22 cellular contexts compared by ENCODE assay signal in genomic region chr7:134639061-134639460, GRCh38. TPM values are rescaled to one million over a fixed set of nuclear protein-coding genes. Genes with fewer than 3 reads are reported as not detected.
DNase-seq lines count a peak whose midpoint lies in the region; ATAC-seq, FAIRE-seq and TF ChIP-seq lines count a peak whose summit lies in the region.
"Had no signal": no experiment of that assay in that cellular context is flagged by ENCODE, and none has a peak within 500 bp of the region (broad histone marks: within the 10 kb centered on the region; RNA-seq: fewer than 3 reads in every experiment).

No MANE protein-coding gene starts in this region.

- CTCF ChIA-PET in K562 (lab: Yijun Ruan, JAX; ENCODE audit: low intra/inter-chr PET ratio) = no interaction called here

- H2AFZ ChIP-seq in K562 (ENCODE audit: low read depth, low read length) = no peak overlapping the region

- BruUV-seq in K562 (replicated peaks; lab: Mats Ljungman, UMichigan) = no TSS peak

- TF ChIP-seq POLR2A in K562 (conservative IDR thresholded peaks at IDR 0.05) = no peak

- no peak for DNase-seq in K562 (ENCODE audit: extremely low read depth in 1 of 4, low spot score in 3 of 4)
- peak; percentile 44 for DNase-seq in kidney tubule cell (ENCODE audit: low spot score)
- peak; percentile 53 for DNase-seq in pons (ENCODE audit: low spot score)
- no peak for DNase-seq in DMS153 treated with DMSO at 0.1 percent for 48 hours (lab: John Stamatoyannopoulos, UW; ENCODE audit: unreplicated experiment)
- DNase-seq in NCI-H2029 (lab: John Stamatoyannopoulos, UW) = no peak
- no peak for DNase-seq in OCI-M2 (lab: John Stamatoyannopoulos, UW; ENCODE audit: unreplicated experiment)
- no peak for DNase-seq in UCSD-AML1 (lab: John Stamatoyannopoulos, UW; ENCODE audit: unreplicated experiment)
- DNase-seq: 8988T; ACHN; BE2C; C1 segment of cervical spinal cord; CD4-positive, alpha-beta memory T cell; CD4-positive, CD25-positive, alpha-beta regulatory T cell; CD8-positive, alpha-beta memory T cell; COR-L47; DMS 273 treated with DMSO at 0.1 percent for 48 hours; DMS153; DMS79 treated with DMSO at 0.1 percent for 48 hours; GF-D8 had no signal

- H3K9ac ChIP-seq in K562 (ENCODE audit: insufficient read depth in 1 of 2, low read depth in 2 of 2, low read length in 2 of 2) = no peak overlapping the region
- H3K9ac ChIP-seq: BLaER1 had no signal

- no peak for TF ChIP-seq CTCF in K562 (IDR thresholded peaks at IDR 0.05 in 2 of 3, conservative IDR thresholded peaks at IDR 0.05 in 1 of 3; ENCODE audit: insufficient read depth in 2 of 3, low read depth in 1 of 3, low read length in 3 of 3)

- intact Hi-C loops in K562 (cut with micrococcal nuclease) = no loop called here

- no peaks in the 10 kb centered on the region for H3K9me3 ChIP-seq in K562 (replicated peaks; ENCODE audit: control insufficient read depth, insufficient read depth, low read depth, low read length)
- H3K9me3 ChIP-seq: BE2C had no signal

- no peak for TF ChIP-seq EP300 in K562 (IDR thresholded peaks at IDR 0.05; ENCODE audit: low read length)

- peaks cover 0 to 16% of the 10 kb centered on the region in 2 experiments; a peak in 2 of 5 replicates for H3K4me1 ChIP-seq in K562 (replicated peaks in 1 of 2; ENCODE audit: control insufficient read depth in 2 of 2, insufficient read depth in 2 of 2, low read length in 2 of 2)
- H3K4me1 ChIP-seq: BE2C, BLaER1 had no signal

- H4K20me1 ChIP-seq in K562 (replicated peaks; ENCODE audit: control insufficient read depth, insufficient read depth, low read length) = no peaks in the 10 kb centered on the region
- H4K20me1 ChIP-seq: BLaER1 had no signal

- no peak for TF ChIP-seq RAD21 in K562 (CRISPR knock-in tag; conservative IDR thresholded peaks at IDR 0.05 in 1 of 2, IDR thresholded peaks at IDR 0.05 in 1 of 2)

- H3K27ac ChIP-seq in K562 (ENCODE audit: extremely low read depth, low read depth, low read length) = no peak overlapping the region
- H3K27ac ChIP-seq: BLaER1 had no signal

- no peaks in the 10 kb centered on the region for H3K36me3 ChIP-seq in K562 (ENCODE audit: control insufficient read depth, insufficient read depth, low read length)
- H3K36me3 ChIP-seq: BE2C, BLaER1 had no signal

- H3K4me3 ChIP-seq in K562 = no peak overlapping the region
- H3K4me3 ChIP-seq: BLaER1 had no signal

- WGBS in K562 (ENCODE audit: insufficient coverage, low coverage, missing lambda C conversion rate) = 23% methylated on average over 3 of the region's 3 CpGs

- in situ Hi-C loops in K562 (cut with MboI) = no loop called here

- H3K4me2 ChIP-seq in K562 (ENCODE audit: insufficient read depth, low read length) = no peak overlapping the region
- H3K4me2 ChIP-seq: BLaER1 had no signal

- FAIRE-seq in K562 (lab: Jason Lieb, UNC) = no peak
- FAIRE-seq: GM12891, GM19239 had no signal

- POLR2A ChIA-PET in K562 (lab: Yijun Ruan, JAX) = interaction anchor here (0.6 to 1.7 kb wide), 3 partner anchors 11 to 67 kb away, joined by 3 to 6 read pairs (median 3); no protein-coding TSS in a partner anchor

- no peak for ATAC-seq in K562

- no peaks in the 10 kb centered on the region for H3K79me2 ChIP-seq in K562 (ENCODE audit: control insufficient read depth, insufficient read depth, low read length)

- no peaks in the 10 kb centered on the region for H3K9me1 ChIP-seq in K562 (ENCODE audit: control insufficient read depth, insufficient read depth, low read length)

- no peaks in the 10 kb centered on the region for H3K27me3 ChIP-seq in K562 (ENCODE audit: control insufficient read depth in 2 of 2, insufficient read depth in 2 of 2, low read length in 2 of 2)
- H3K27me3 ChIP-seq: BLaER1 had no signal

TF ChIP-seq in K562, 482 proteins besides CTCF, POLR2A, EP300 and RAD21:
- TF ChIP-seq SMARCB1 (IDR thresholded peaks at IDR 0.05; ENCODE audit: insufficient read length, low read depth) = peak; percentile 17
- TF ChIP-seq MECOM (CRISPR knock-in tag; IDR thresholded peaks at IDR 0.05) = no peak

RNA-seq across cellular contexts. Expression of gene BPGM, which starts 7.6 kb away (rescaled TPM):
- 11.3 and 14.7 TPM in 2 replicates for total RNA-seq in K562 (2011; cell fraction: chromatin; rRNA removed; ENCODE audit: low replicate concordance)
- total RNA-seq in K562 (2011; cell fraction: nucleolus; rRNA removed) = 5.7 and 7.1 TPM in 2 replicates
- 7.7 and 8.3 TPM in 2 replicates for total RNA-seq in K562 (2011; cell fraction: nucleoplasm; rRNA removed)
- total RNA-seq in K562 (2014; rRNA removed) (16.2 and 17.1 TPM in 2 replicates), K562 (2014; rRNA removed; fragmentation: Illumina TruSeq; extraction: Trizol) (21.2 and 22.3 TPM in 2 replicates), K562 (2015; rRNA removed; fragmentation: Illumina TruSeq; extraction: Trizol) (16.3 and 17.7 TPM in 2 replicates), K562 (2021) (14.1 and 15.7 TPM in 2 replicates)
- polyA plus RNA-seq in K562 (2011; rRNA removed) (18.0 and 24.1 TPM in 2 replicates), K562 (2014; fragmentation: Illumina TruSeq; extraction: Trizol) (23.3 and 25.3 TPM in 2 replicates), K562 (2014; fragmentation: Nextera tagmentation; extraction: Ambion mirVana) (10 to 100 TPM; 33.0 to 46.1 TPM), K562 (2014; rRNA removed) (17.0 and 20.3 TPM in 2 replicates)
- 6.4 and 13.1 TPM in 2 replicates for polyA plus RNA-seq in K562 (2011; cell fraction: cytosol; rRNA removed)
- 3.6 and 6.0 TPM in 2 replicates for polyA plus RNA-seq in K562 (2011; cell fraction: nucleus; rRNA removed)
- 12.3 and 13.9 TPM in 2 replicates for polyA plus RNA-seq in K562 (2012)
- 18.3 and 19.4 TPM in 2 replicates for polyA minus RNA-seq in K562 (2011; rRNA and poly(A)+ RNA removed)
- 3.6 and 6.2 TPM in 2 replicates for polyA minus RNA-seq in K562 (2011; cell fraction: cytosol; rRNA and poly(A)+ RNA removed)
- 4.3 and 6.8 TPM in 2 replicates for polyA minus RNA-seq in K562 (2011; cell fraction: nucleus; rRNA and poly(A)+ RNA removed)

Comparison
In these comparisons a context has a peak if more than half of its experiments do, and no peak if none do; other contexts are left out.
1. DNase-seq: peak in kidney tubule cell (single experiment) and pons (single experiment); none in K562 (0 of 4), DMS153 treated with DMSO at 0.1 percent for 48 hours (single experiment), NCI-H2029 (single experiment), OCI-M2 (single experiment) and UCSD-AML1 (single experiment).